1 cellular context compared by ENCODE assay signal in genomic region chr5:149831492-149831891, GRCh38.
TF ChIP-seq lines count a peak whose summit lies in the region.

No MANE protein-coding gene starts in this region.

TF ChIP-seq in WTC11, 78 proteins besides CTCF, POLR2A, EP300 and RAD21 (continued from another document):
- TF ChIP-seq IRF1 (CRISPR knock-in tag; IDR thresholded peaks at IDR 0.05) = no peak
